Comparison of ENCODE assay signal across 16 cellular contexts in the genomic region with DNA sequence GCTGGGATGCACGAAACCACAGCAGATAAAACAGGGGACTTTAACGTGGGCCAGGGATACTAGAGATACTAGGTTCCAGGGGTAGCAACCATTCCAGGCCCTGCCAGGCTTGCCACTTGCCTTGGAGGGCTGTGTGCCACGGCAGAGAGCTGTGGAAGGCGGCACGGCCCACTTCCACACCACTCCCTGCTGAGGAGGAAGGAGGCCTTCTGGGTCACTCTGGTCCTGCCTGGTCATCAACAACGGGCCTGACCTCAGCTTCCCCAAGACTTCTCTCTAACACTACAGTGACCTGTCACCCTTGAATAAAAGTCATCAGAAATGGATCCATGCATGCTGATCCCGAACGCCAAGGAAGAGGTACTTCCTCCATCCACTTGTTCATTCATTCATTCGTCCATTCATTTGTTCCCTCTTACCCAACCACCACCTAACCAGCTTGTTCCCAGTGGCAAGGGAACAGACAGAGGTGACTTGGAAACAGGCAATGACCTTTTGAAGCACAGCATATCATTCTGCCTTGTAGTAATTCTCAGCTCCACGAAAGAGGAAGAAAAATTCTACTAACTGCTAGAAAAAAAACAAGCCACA. TPM values are rescaled to one million over a fixed set of nuclear protein-coding genes. Genes with fewer than 3 reads are reported as not detected.
DNase-seq lines count a peak whose midpoint lies in the region; ATAC-seq and TF ChIP-seq lines count a peak whose summit lies in the region.
"Had no signal": no experiment of that assay in that cellular context is flagged by ENCODE, and none has a peak within 500 bp of the region (broad histone marks: within the 10 kb centered on the region; RNA-seq: fewer than 3 reads in every experiment).

No MANE protein-coding gene starts in this region.

- no peak for TF ChIP-seq EP300 in tibial nerve (IDR thresholded peaks at IDR 0.05)

- H3K4me1 ChIP-seq in heart left ventricle (peaks cover 0 to 59% (median 0%) of the 10 kb centered on the region in 12 donors), lung (ENCODE audit: control insufficient read depth in 2 of 2, insufficient read depth in 2 of 2, low read length in 2 of 2) (peaks cover 0 to 8% of the 10 kb centered on the region in 2 donors), tibial nerve (peaks cover 0 to 31% (median 0%) of the 10 kb centered on the region in 4 donors)

- no peaks in the 10 kb centered on the region for H3K27me3 Mint-ChIP-seq in activated T-helper 17 cell treated with anti-CD3 and anti-CD28 coated beads, Interleukin-2, amount 50 U/mL, for 72 hours

- H3K27ac ChIP-seq in heart left ventricle (peak overlapping the region in 1 of 12 donors; percentile 81), lung (ENCODE audit: low read depth in 1 of 2, low read length in 1 of 2) (peak overlapping the region in 1 of 2 donors; percentile 26), tibial nerve (peak overlapping the region in 2 of 4 donors; percentile 20 to 33)
- H3K27ac ChIP-seq: BLaER1, WERI-Rb-1 had no signal

- TF ChIP-seq CTCF in heart left ventricle (IDR thresholded peaks at IDR 0.05) (no peak), lung (IDR thresholded peaks at IDR 0.05; ENCODE audit: control extremely low read depth, extremely low read depth) (no peak), tibial nerve (IDR thresholded peaks at IDR 0.05) (no peak)

- peaks cover 91% of the 10 kb centered on the region for H3K36me3 Mint-ChIP-seq in activated T-helper 17 cell treated with anti-CD3 and anti-CD28 coated beads, Interleukin-2, amount 50 U/mL, for 72 hours (ENCODE audit: low read depth)

- H3K4me3 ChIP-seq in heart left ventricle = no peak overlapping the region
- no peak overlapping the region for H3K4me3 ChIP-seq in lung
- H3K4me3 ChIP-seq in tibial nerve = no peak overlapping the region
- H3K4me3 ChIP-seq: BLaER1 had no signal

- TF ChIP-seq POLR2A in heart left ventricle (IDR thresholded peaks at IDR 0.05) (no peak), tibial nerve (IDR thresholded peaks at IDR 0.05) (no peak)

- H3K27me3 ChIP-seq in heart left ventricle = no peaks in the 10 kb centered on the region
- H3K27me3 ChIP-seq in lung (ENCODE audit: control insufficient read depth, insufficient read depth) = no peaks in the 10 kb centered on the region
- no peaks in the 10 kb centered on the region for H3K27me3 ChIP-seq in tibial nerve
- H3K27me3 ChIP-seq: BLaER1 had no signal

- WGBS in heart left ventricle, 4 donors = 84 to 90% (median 89%) methylated on average over 10 of the region's 10 CpGs
- WGBS in lung, 2 donors = 75 to 80% methylated on average over 10 of the region's 10 CpGs
- whole genome bisulfite sequencing in tibial nerve, 2 donors = 74 to 85% methylated on average over 10 of the region's 10 CpGs

- ATAC-seq in heart left ventricle (peak in 3 of 4 donors; percentile 28 to 53 (median 37)), Right ventricle myocardium inferior (no peak), lung (ENCODE audit: insufficient read depth, low FRiP score) (peak; percentile 35)
- no peak for ATAC-seq in activated T-helper 17 cell treated with anti-CD3 and anti-CD28 coated beads, Interleukin-2, amount 50 U/mL, for 72 hours (replicated peaks)
- ATAC-seq: HCT116 had no signal

- peak in 2 of 5 donors; percentile 51 to 66 for DNase-seq in heart left ventricle
- DNase-seq in Right ventricle myocardium inferior (ENCODE audit: missing footprints) = no peak
- no peak for DNase-seq in lung (ENCODE audit: low spot score)
- DNase-seq in iPS-NIHi7 (ENCODE audit: extremely low spot score) = no peak
- DNase-seq in DMS53 treated with DMSO at 0.1 percent for 48 hours (lab: John Stamatoyannopoulos, UW; ENCODE audit: unreplicated experiment) = no peak
- no peak for DNase-seq in tibial nerve (ENCODE audit: low spot score in 2 of 2)
- DNase-seq: effector memory CD4-positive, alpha-beta T cell; mesendoderm; NCI-H1436; NCI-H446 treated with DMSO at 0.1 percent for 48 hours; nucleus accumbens; SK-N-SH; WERI-Rb-1 had no signal

- no peaks in the 10 kb centered on the region for H3K9me3 ChIP-seq in heart left ventricle
- H3K9me3 ChIP-seq in lung (ENCODE audit: control insufficient read depth in 2 of 2, insufficient read depth in 1 of 2, low read length in 1 of 2) = peaks cover 0 to 3% of the 10 kb centered on the region in 2 donors
- H3K9me3 ChIP-seq in tibial nerve = no peaks in the 10 kb centered on the region
- H3K9me3 ChIP-seq: SK-N-SH had no signal

- peaks cover 0 to 44% (median 10%) of the 10 kb centered on the region in 9 donors for H3K36me3 ChIP-seq in heart left ventricle
- H3K36me3 ChIP-seq in lung (ENCODE audit: control insufficient read depth in 2 of 2, insufficient read depth in 2 of 2, low read length in 2 of 2) = peaks cover 0 to 2% of the 10 kb centered on the region in 2 donors
- peaks cover 0 to 36% (median 0%) of the 10 kb centered on the region in 3 donors for H3K36me3 ChIP-seq in tibial nerve
- H3K36me3 ChIP-seq: WERI-Rb-1 had no signal

- peaks cover 19% of the 10 kb centered on the region for H3K4me1 Mint-ChIP-seq in activated T-helper 17 cell treated with anti-CD3 and anti-CD28 coated beads, Interleukin-2, amount 50 U/mL, for 72 hours

- no peak overlapping the region for H3K4me3 Mint-ChIP-seq in activated T-helper 17 cell treated with anti-CD3 and anti-CD28 coated beads, Interleukin-2, amount 50 U/mL, for 72 hours

- intact Hi-C loops in heart left ventricle (cut with DNase I) (no loop called here), Right ventricle myocardium inferior (cut with DNase I) (no loop called here)

- peak overlapping the region; percentile 84 for H3K27ac Mint-ChIP-seq in activated T-helper 17 cell treated with anti-CD3 and anti-CD28 coated beads, Interleukin-2, amount 50 U/mL, for 72 hours

- H3K9me3 Mint-ChIP-seq in activated T-helper 17 cell treated with anti-CD3 and anti-CD28 coated beads, Interleukin-2, amount 50 U/mL, for 72 hours = no peaks in the 10 kb centered on the region

RNA-seq across cellular contexts. Expression of a gene that starts 58.8 kb away (rescaled TPM):
- total RNA-seq in heart left ventricle (10 to 100 TPM in 5 of 9 donors, 1 to 10 TPM in 4; 5.5 to 52.9 (median 10.3) TPM), Right ventricle myocardium inferior (8.9 TPM), lung (10 to 100 TPM; 29.9 to 65.4 TPM), tibial nerve (10 to 100 TPM; 35.4 to 75.6 (median 48.0) TPM)
- polyA plus RNA-seq in heart left ventricle (10 to 100 TPM in 1 of 2 donors, 1 to 10 TPM in 1; 5.7 to 10.2 TPM), lung (10 to 100 TPM; 17.2 to 57.3 TPM)
- total RNA-seq in activated T-helper 17 cell treated with anti-CD3 and anti-CD28 coated beads, Interleukin-2, amount 50 U/mL, for 72 hours = 100 to 1,000 TPM; 140 to 158 TPM

Comparison
In these comparisons a context has a peak if more than half of its experiments do, and no peak if none do; other contexts are left out.
1. ATAC-seq: peak in heart left ventricle (3 of 4) and lung (single experiment); none in Right ventricle myocardium inferior (single experiment) and activated T-helper 17 cell treated with anti-CD3 and anti-CD28 coated beads, Interleukin-2, amount 50 U/mL, for 72 hours (single experiment).